1 cellular context compared by ENCODE assay signal in the genomic region with DNA sequence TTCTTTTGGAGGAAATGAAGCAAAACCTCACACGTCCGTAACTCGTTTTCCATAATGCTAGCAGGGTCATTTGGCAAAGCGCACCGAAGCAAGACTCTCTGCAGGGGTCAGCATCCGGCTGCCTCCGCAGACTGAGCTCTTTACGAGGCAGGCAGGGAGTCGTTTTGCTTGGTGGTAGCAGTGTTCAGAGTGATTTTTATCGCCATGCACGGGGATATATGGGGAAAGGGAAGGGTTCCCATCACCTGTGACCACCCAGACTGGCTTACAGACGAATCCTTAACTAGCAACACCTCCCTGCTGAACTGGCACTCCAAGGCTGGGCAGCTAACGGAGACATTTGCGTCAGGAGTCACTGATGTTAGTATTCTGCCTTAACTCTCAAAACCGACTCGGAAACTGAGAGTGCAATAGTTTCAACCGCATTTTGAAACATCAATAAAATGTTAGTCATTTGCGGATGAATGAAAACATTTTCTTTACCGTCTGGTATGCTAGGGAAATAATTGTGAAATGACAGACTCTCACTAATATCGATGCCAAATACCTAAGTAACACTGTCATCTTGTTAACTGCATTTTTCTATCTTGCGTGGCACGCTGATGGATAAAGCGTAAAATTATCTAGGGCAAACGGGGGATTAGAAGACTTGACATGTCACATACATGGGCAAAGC.
TF ChIP-seq lines count a peak whose summit lies in the region.

No MANE protein-coding gene starts in this region.

TF ChIP-seq in GM23338, 12 proteins besides CTCF, POLR2A, EP300 and RAD21 (continued from another document):
- TF ChIP-seq ZNF462 (CRISPR knock-in tag; IDR thresholded peaks at IDR 0.05) = no peak
TF ChIP-seq in GM23338: peak in this region for 0.
